ENCODE assay signal across 17 cellular contexts in genomic region chr4:184446132-184446531, GRCh38. TPM values are rescaled to one million over a fixed set of nuclear protein-coding genes. Genes with fewer than 3 reads are reported as not detected.
DNase-seq lines count a peak whose midpoint lies in the region; ATAC-seq and TF ChIP-seq lines count a peak whose summit lies in the region.
"Had no signal": no experiment of that assay in that cellular context is flagged by ENCODE, and none has a peak within 500 bp of the region (broad histone marks: within the 10 kb centered on the region; RNA-seq: fewer than 3 reads in every experiment).

No MANE protein-coding gene starts in this region.

- H3K18ac ChIP-seq in mesendoderm (ENCODE audit: low read length), result no peak overlapping the region

- intact Hi-C loops in CD14-positive monocyte (cut with micrococcal nuclease), result loop anchor here in 1 of 2 donors (5.0 kb wide), 1 partner anchor 39 kb away; no protein-coding TSS in a partner anchor

- POLR2A ChIA-PET in WTC11 (lab: Charles Lee), result no interaction called here

- peaks cover 74% of the 10 kb centered on the region for H3K4me1 Mint-ChIP-seq in CD14-positive monocyte
- peaks cover 84% of the 10 kb centered on the region for H3K4me1 Mint-ChIP-seq in WTC11
- H3K4me1 Mint-ChIP-seq in naive B cell, result peaks cover 83 to 95% (median 90%) of the 10 kb centered on the region in 3 donors

- no peak overlapping the region for H3K4me3 ChIP-seq in mesendoderm (ENCODE audit: low read length)
- H3K4me3 ChIP-seq in foreskin fibroblast (ENCODE audit: low read depth in 1 of 2, low read length in 2 of 2), result no peak overlapping the region
- H3K4me3 ChIP-seq: mucosa of descending colon, SK-N-MC had no signal

- ATAC-seq in WTC11, result no peak
- ATAC-seq in naive B cell (ENCODE audit: low read depth in 2 of 2), result no peak
- ATAC-seq: mucosa of descending colon, PC-3 had no signal

- no peak overlapping the region for H3K27ac ChIP-seq in mesendoderm (ENCODE audit: low read depth, low read length)
- H3K27ac ChIP-seq: parathyroid adenoma, SK-N-MC had no signal

- H3K4me2 ChIP-seq in mesendoderm (ENCODE audit: low read length), result no peak overlapping the region

- DNase-seq in CD14-positive monocyte (ENCODE audit: low spot score) (no peak), COR-L47 (lab: John Stamatoyannopoulos, UW) (peak; percentile 5), WTC11 (ENCODE audit: low spot score) (no peak), naive B cell (no peak), mesendoderm (no peak), foreskin fibroblast (no peak)
- DNase-seq in activated CD8-positive, alpha-beta memory T cell treated with anti-CD3 and anti-CD28 coated beads, Interleukin-2, amount 50 U/mL, for 48 hours, result no peak
- DNase-seq: amniotic stem cell; BE2C; hypothalamus; mucosa of descending colon; NCI-H446 treated with DMSO at 0.1 percent for 48 hours; PC-3; stimulated activated CD4-positive, alpha-beta T cell treated with anti-CD3 and anti-CD28 coated beads, Interleukin-4, amount 100 ng/mL, for 24 hours; stimulated activated CD8-positive, alpha-beta memory T cell treated with anti-CD3 and anti-CD28 coated beads, Interleukin-4, amount 100 ng/mL, for 48 hours had no signal

- H3K36me3 ChIP-seq in mesendoderm (ENCODE audit: control insufficient read depth, insufficient read depth, low read length), result no peaks in the 10 kb centered on the region

- peaks cover 3% of the 10 kb centered on the region for H3K79me2 ChIP-seq in mesendoderm (ENCODE audit: control insufficient read depth, insufficient read depth, low read length)

- no peaks in the 10 kb centered on the region for H3K27me3 Mint-ChIP-seq in CD14-positive monocyte (ENCODE audit: low read depth in 3 of 3)
- no peaks in the 10 kb centered on the region for H3K27me3 Mint-ChIP-seq in WTC11 (ENCODE audit: low read depth)
- H3K27me3 Mint-ChIP-seq in naive B cell, result no peaks in the 10 kb centered on the region

- H3K56ac ChIP-seq in mesendoderm (ENCODE audit: low read length), result no peak overlapping the region

- H3K23ac ChIP-seq in mesendoderm (ENCODE audit: low read length), result no peak overlapping the region

- no peak overlapping the region for H2BK5ac ChIP-seq in mesendoderm (ENCODE audit: low read length)

- WGBS in mesendoderm (ENCODE audit: extremely low coverage, insufficient coverage, low lambda C conversion rate), result no CpG with 5 or more reads among the region's 3 CpGs

- H3K4ac ChIP-seq in mesendoderm (ENCODE audit: low read depth, low read length), result no peak overlapping the region

- CTCF ChIA-PET in WTC11 (lab: Charles Lee), result no interaction called here

- H3K27me3 ChIP-seq in mesendoderm (ENCODE audit: insufficient read depth, low read length, poor library complexity), result no peaks in the 10 kb centered on the region
- H3K27me3 ChIP-seq: BE2C had no signal

- peaks cover 7% of the 10 kb centered on the region for H3K79me1 ChIP-seq in mesendoderm (ENCODE audit: low read length)

- H3K4me3 Mint-ChIP-seq in CD14-positive monocyte, result no peak overlapping the region
- no peak overlapping the region for H3K4me3 Mint-ChIP-seq in WTC11
- H3K4me3 Mint-ChIP-seq in naive B cell, result peak overlapping the region; percentile 10 to 77 (median 58)

- H3K36me3 Mint-ChIP-seq in CD14-positive monocyte (peaks cover 40 to 51% of the 10 kb centered on the region in 2 donors), WTC11 (no peaks in the 10 kb centered on the region), naive B cell (peaks cover 8 to 20% of the 10 kb centered on the region in 2 donors)

- TF ChIP-seq CTCF in CD14-positive monocyte (IDR thresholded peaks at IDR 0.05) (no peak), WTC11 (IDR thresholded peaks at IDR 0.05) (no peak), foreskin fibroblast (IDR thresholded peaks at IDR 0.05; ENCODE audit: low read depth, low read length) (no peak)

- H2BK120ac ChIP-seq in mesendoderm (ENCODE audit: low read depth, low read length), result no peak overlapping the region

- no peak overlapping the region for H4K8ac ChIP-seq in mesendoderm (ENCODE audit: low read depth, low read length)

- H3K4me1 ChIP-seq in mesendoderm (ENCODE audit: control insufficient read depth, low read depth, low read length), result peaks cover 12% of the 10 kb centered on the region

- no peak overlapping the region for H2AK5ac ChIP-seq in mesendoderm (ENCODE audit: low read length)

- H4K5ac ChIP-seq in mesendoderm (ENCODE audit: low read length), result no peak overlapping the region

- H3K27ac Mint-ChIP-seq in CD14-positive monocyte, result peak overlapping the region in 6 of 7 donors; percentile 13 to 85 (median 56)
- H3K27ac Mint-ChIP-seq in WTC11, result peak overlapping the region; percentile 5; the same call in 1 of the 2 replicates
- peak overlapping the region; percentile 64 to 91 (median 89) for H3K27ac Mint-ChIP-seq in naive B cell

- no peak overlapping the region for H3K9ac ChIP-seq in mesendoderm (ENCODE audit: low read length)
- H3K9ac ChIP-seq: parathyroid adenoma had no signal

- H3K9me3 Mint-ChIP-seq in CD14-positive monocyte, result no peaks in the 10 kb centered on the region
- no peaks in the 10 kb centered on the region for H3K9me3 Mint-ChIP-seq in WTC11
- no peaks in the 10 kb centered on the region for H3K9me3 Mint-ChIP-seq in naive B cell

- no peak overlapping the region for H2BK15ac ChIP-seq in mesendoderm (replicated peaks; ENCODE audit: low read depth)

TF ChIP-seq in WTC11, 78 proteins besides CTCF, POLR2A, EP300 and RAD21 (continues in another document):
- no peak for TF ChIP-seq ZNF396 (CRISPR knock-in tag; IDR thresholded peaks at IDR 0.05; ENCODE audit: borderline replicate concordance)
- TF ChIP-seq ZNF138 (CRISPR knock-in tag; conservative IDR thresholded peaks at IDR 0.05), result no peak
- no peak for TF ChIP-seq ZMAT4 (CRISPR knock-in tag; IDR thresholded peaks at IDR 0.05)
- no peak for TF ChIP-seq OVOL2 (CRISPR knock-in tag; IDR thresholded peaks at IDR 0.05; ENCODE audit: borderline replicate concordance)
- no peak for TF ChIP-seq GABPB1 (CRISPR knock-in tag; IDR thresholded peaks at IDR 0.05)
- no peak for TF ChIP-seq TP53 (CRISPR knock-in tag; IDR thresholded peaks at IDR 0.05)
- TF ChIP-seq ZNF219 (CRISPR knock-in tag; IDR thresholded peaks at IDR 0.05; ENCODE audit: borderline replicate concordance), result no peak
- no peak for TF ChIP-seq ATF3 (CRISPR knock-in tag; conservative IDR thresholded peaks at IDR 0.05)
- no peak for TF ChIP-seq USF1 (CRISPR knock-in tag; IDR thresholded peaks at IDR 0.05)
- TF ChIP-seq ZNF121 (CRISPR knock-in tag; IDR thresholded peaks at IDR 0.05), result no peak
- TF ChIP-seq ARID4B (CRISPR knock-in tag; IDR thresholded peaks at IDR 0.05; ENCODE audit: borderline replicate concordance), result no peak
- no peak for TF ChIP-seq ZNF671 (CRISPR knock-in tag; IDR thresholded peaks at IDR 0.05)
- TF ChIP-seq GTF2I (CRISPR knock-in tag; conservative IDR thresholded peaks at IDR 0.05), result no peak
- TF ChIP-seq NFYB (CRISPR knock-in tag; conservative IDR thresholded peaks at IDR 0.05; ENCODE audit: low read depth), result no peak
- no peak for TF ChIP-seq IRF2 (CRISPR knock-in tag; IDR thresholded peaks at IDR 0.05; ENCODE audit: borderline replicate concordance, low read depth)

RNA-seq across cellular contexts. Expression of gene IRF2, which starts 28.2 kb away (rescaled TPM):
- polyA plus RNA-seq in CD14-positive monocyte, result 10 to 100 TPM; 51.3 to 76.8 TPM
- 9.3 to 11.8 TPM (median 11.3 TPM) in 3 replicates for total RNA-seq in WTC11 (2021)
- 100 to 1,000 TPM; 119 to 174 (median 151) TPM for polyA plus RNA-seq in naive B cell (ENCODE audit: low read depth in 6 of 6)
- polyA plus RNA-seq in mesendoderm (2013, experiment 1 of 2), result 4.1 TPM
- 4.4 TPM for polyA plus RNA-seq in mesendoderm (2013, experiment 2 of 2)

Comparison
In these comparisons a context has a peak if more than half of its experiments do, and no peak if none do; other contexts are left out.
1. H3K27ac Mint-ChIP-seq: peak in every context shown above with its lines; median percentile 89 in naive B cell; 56 in CD14-positive monocyte; 5 in WTC11.
2. H3K4me3 Mint-ChIP-seq: peak in naive B cell (8 of 8); none in CD14-positive monocyte (0 of 2) and WTC11 (single experiment).